In genomic region chr2:240319855-240320560, GRCh38 we compare ENCODE assay signal across 8 cellular contexts.
A peak's percentile ranks its signal among the peaks of the same experiment; 100 is the strongest.
DNase-seq lines count a peak whose midpoint lies in the region; ATAC-seq and TF ChIP-seq lines count a peak whose summit lies in the region.

No MANE protein-coding gene starts in this region.

- H3K36me3 ChIP-seq in adrenal gland (replicated peaks in 1 of 2) (no peaks in the 10 kb centered on the region), heart right ventricle (no peaks in the 10 kb centered on the region)

- H3K9me3 ChIP-seq in adrenal gland (replicated peaks in 1 of 3) (no peaks in the 10 kb centered on the region), heart right ventricle (no peaks in the 10 kb centered on the region)

- H3K4me1 ChIP-seq in adrenal gland (replicated peaks in 1 of 2) (no peaks in the 10 kb centered on the region), heart right ventricle (peaks cover 0 to 17% (median 5%) of the 10 kb centered on the region in 9 donors)

- in situ Hi-C loops in GM13976 (cut with MboI; ENCODE audit: low sequenced_read_pairs, unreplicated experiment), result no loop called here

- H3K27me3 ChIP-seq in adrenal gland (no peaks in the 10 kb centered on the region), heart right ventricle (no peaks in the 10 kb centered on the region)

- intact Hi-C loops in adrenal gland (cut with DNase I) (no loop called here), heart right ventricle (cut with DNase I) (no loop called here), sciatic nerve (cut with DNase I) (no loop called here)

- TF ChIP-seq POLR2A in adrenal gland (IDR thresholded peaks at IDR 0.05) (no peak), GM18505 (IDR thresholded peaks at IDR 0.05; ENCODE audit: borderline replicate concordance, extremely low read depth, insufficient read depth, insufficient read length) (no peak)

- peak overlapping the region in 1 of 5 donors; percentile 40 for H3K27ac ChIP-seq in adrenal gland
- H3K27ac ChIP-seq in heart right ventricle, result peak overlapping the region in 5 of 10 donors; percentile 25 to 73 (median 39)

- peak in 7 of 8 donors; percentile 42 to 86 (median 73) for ATAC-seq in heart right ventricle
- ATAC-seq in sciatic nerve, result peak; percentile 71
- no peak for ATAC-seq in GM18505 (IDR thresholded peaks at IDR 0.05; ENCODE audit: unreplicated experiment)

- DNase-seq in GM13976 (ENCODE audit: low spot score) (peak; percentile 25), adrenal gland (peak in 4 of 7 donors; percentile 16 to 70 (median 30)), heart right ventricle (peak in 1 of 2 donors; percentile 61), sciatic nerve (ENCODE audit: low spot score) (peak; percentile 58), NCI-H1105 treated with DMSO at 0.1 percent for 48 hours (lab: John Stamatoyannopoulos, UW) (no peak), NCI-H748 (lab: John Stamatoyannopoulos, UW; ENCODE audit: unreplicated experiment) (no peak)
- DNase-seq in stimulated activated CD4-positive, alpha-beta T cell treated with anti-CD3 and anti-CD28 coated beads, Interleukin-1b, Interleukin-23, amount 100 ng/mL, for 48 hours, result no peak

- TF ChIP-seq CTCF in GM13976 (IDR thresholded peaks at IDR 0.05; ENCODE audit: borderline replicate concordance, control extremely low read depth, extremely low read depth, insufficient read depth, missing control alignments), result no peak
- TF ChIP-seq CTCF in adrenal gland (IDR thresholded peaks at IDR 0.05), result no peak
- TF ChIP-seq CTCF in heart right ventricle (IDR thresholded peaks at IDR 0.05), result no peak

- H3K4me3 ChIP-seq in adrenal gland, result no peak overlapping the region
- no peak overlapping the region for H3K4me3 ChIP-seq in heart right ventricle

- 65 to 70% (median 68%) methylated on average over 16 to 24 of the region's 24 CpGs for WGBS in adrenal gland, 4 donors
- WGBS in heart right ventricle, 2 donors, result 50 to 56% methylated on average over 24 of the region's 24 CpGs

Comparison
In these comparisons a context has a peak if more than half of its experiments do, and no peak if none do; other contexts are left out.
1. DNase-seq: peak in GM13976 (single experiment), adrenal gland (4 of 7) and sciatic nerve (single experiment); none in stimulated activated CD4-positive, alpha-beta T cell treated with anti-CD3 and anti-CD28 coated beads, Interleukin-1b, Interleukin-23, amount 100 ng/mL, for 48 hours (single experiment), NCI-H1105 treated with DMSO at 0.1 percent for 48 hours (single experiment) and NCI-H748 (single experiment).